16 cellular contexts compared by ENCODE assay signal in the genomic region with DNA sequence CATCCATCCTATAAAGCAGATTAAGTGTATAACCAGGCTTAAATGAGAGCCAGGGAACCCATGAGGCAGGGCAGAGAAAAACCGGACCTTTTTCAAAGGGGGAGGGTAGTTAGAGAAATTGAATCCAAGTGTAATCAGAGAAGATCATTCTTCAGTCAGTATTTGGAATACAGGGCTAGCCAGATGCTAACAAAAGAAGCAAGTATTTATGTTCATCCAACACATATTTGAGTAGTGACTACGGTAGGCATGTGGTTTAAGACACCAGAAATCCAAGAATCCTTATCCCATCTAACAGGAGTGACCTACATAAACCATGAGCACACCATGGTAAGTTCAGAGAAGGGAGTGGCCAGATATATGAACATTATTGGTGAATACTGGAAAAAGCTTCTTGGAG. TPM values are rescaled to one million over a fixed set of nuclear protein-coding genes. Genes with fewer than 3 reads are reported as not detected.
DNase-seq lines count a peak whose midpoint lies in the region; ATAC-seq and TF ChIP-seq lines count a peak whose summit lies in the region.
"Had no signal": no experiment of that assay in that cellular context is flagged by ENCODE, and none has a peak within 500 bp of the region (broad histone marks: within the 10 kb centered on the region; RNA-seq: fewer than 3 reads in every experiment).

No MANE protein-coding gene starts in this region.

- H3K4me3 ChIP-seq in breast epithelium = no peak overlapping the region
- H3K4me3 ChIP-seq in left lung = no peak overlapping the region
- no peak overlapping the region for H3K4me3 ChIP-seq in A673 (ENCODE audit: low read depth, low read length, poor library complexity, severe bottlenecking)
- H3K4me3 ChIP-seq: SK-N-MC, thoracic aorta had no signal

- ATAC-seq in left lung (peak; percentile 37), GM18858 (IDR thresholded peaks at IDR 0.05; ENCODE audit: unreplicated experiment) (no peak), HG03521 (IDR thresholded peaks at IDR 0.05; ENCODE audit: unreplicated experiment) (no peak)
- ATAC-seq: activated naive CD4-positive, alpha-beta T cell treated with anti-CD3 and anti-CD28 coated beads, Interleukin-2, amount 50 U/mL, for 72 hours; CD8-positive, alpha-beta T cell; effector memory CD8-positive, alpha-beta T cell had no signal

- intact Hi-C loops in breast epithelium (cut with DNase I; ENCODE audit: low total_unique reads) = no loop called here
- intact Hi-C loops in left lung (cut with DNase I) = no loop called here
- intact Hi-C loops in A673 (cut with micrococcal nuclease; ENCODE audit: unreplicated experiment) = no loop called here

- no peaks in the 10 kb centered on the region for H3K9me3 ChIP-seq in breast epithelium
- H3K9me3 ChIP-seq in left lung = no peaks in the 10 kb centered on the region
- no peaks in the 10 kb centered on the region for H3K9me3 ChIP-seq in A673 (ENCODE audit: low read depth, low read length, poor library complexity, severe bottlenecking)
- H3K9me3 ChIP-seq: thoracic aorta had no signal

- POLR2A ChIA-PET in A673 (lab: Charles Lee; ENCODE audit: low non-redundant PET) = no interaction called here

- TF ChIP-seq CTCF in breast epithelium (IDR thresholded peaks at IDR 0.05) (no peak), left lung (IDR thresholded peaks at IDR 0.05) (no peak), A673 (conservative IDR thresholded peaks at IDR 0.05; ENCODE audit: low read depth, low read length) (no peak)

- no TSS peak for BruUV-seq in A673 (replicated peaks; lab: Mats Ljungman, UMichigan)

- no peak for TF ChIP-seq POLR2A in breast epithelium (IDR thresholded peaks at IDR 0.05)

- no peaks in the 10 kb centered on the region for H3K36me3 ChIP-seq in breast epithelium
- H3K36me3 ChIP-seq in left lung = no peaks in the 10 kb centered on the region
- peaks cover 5% of the 10 kb centered on the region for H3K36me3 ChIP-seq in A673 (ENCODE audit: insufficient read depth, low read length, poor library complexity, severe bottlenecking)

- no peaks in the 10 kb centered on the region for H3K27me3 ChIP-seq in breast epithelium
- no peaks in the 10 kb centered on the region for H3K27me3 ChIP-seq in left lung
- no peaks in the 10 kb centered on the region for H3K27me3 ChIP-seq in A673 (replicated peaks; ENCODE audit: insufficient read depth, low read depth, low read length, poor library complexity)

- H3K27ac ChIP-seq in breast epithelium (peak overlapping the region; percentile 12 to 16), left lung (no peak overlapping the region), A673 (ENCODE audit: low read depth, low read length, poor library complexity, severe bottlenecking) (no peak overlapping the region)
- H3K27ac ChIP-seq: SK-N-MC, thoracic aorta had no signal

- CTCF ChIA-PET in A673 (lab: Charles Lee) = no interaction called here

- peak; percentile 87 for DNase-seq in AG08395 (ENCODE audit: low spot score)
- peak; percentile 97 for DNase-seq in M059J (ENCODE audit: low read depth)
- no peak for DNase-seq in breast epithelium (ENCODE audit: low spot score in 2 of 2)
- no peak for DNase-seq in left lung
- DNase-seq in NCI-H2107 (lab: John Stamatoyannopoulos, UW) = no peak
- no peak for DNase-seq in A673 (ENCODE audit: low spot score)
- DNase-seq: activated CD4-positive, alpha-beta T cell treated with anti-CD3 and anti-CD28 coated beads, Interleukin-2, amount 10 ng/mL, durations not matched to agents 7 days and 5 days; CD8-positive, alpha-beta T cell; effector memory CD8-positive, alpha-beta T cell; NCI-H2227 treated with DMSO at 0.1 percent for 48 hours; occipital lobe had no signal

- H3K4me1 ChIP-seq in breast epithelium (peaks cover 0 to 5% of the 10 kb centered on the region in 2 donors), left lung (peaks cover under 1 to 2% of the 10 kb centered on the region in 2 donors), A673 (ENCODE audit: insufficient read depth, low read length, poor library complexity, severe bottlenecking) (no peaks in the 10 kb centered on the region)

RNA-seq across cellular contexts. Expression of a gene that starts 46.8 kb away (rescaled TPM):
- total RNA-seq in M059J (2014; rRNA removed; shearing (Covaris generic)) = 0.02 TPM in 1 of 2 replicates, not detected in the other
- total RNA-seq in breast epithelium = under 1 TPM in 1 of 3 donors, not detected in 2; 0.15 TPM
- not detected for total RNA-seq in left lung
- not detected in 2 replicates for total RNA-seq in A673 (2021)
- total RNA-seq: activated CD4-positive, alpha-beta T cell treated with anti-CD3 and anti-CD28 coated beads, Interleukin-2, amount 10 ng/mL, durations not matched to agents 7 days and 5 days; activated naive CD4-positive, alpha-beta T cell treated with anti-CD3 and anti-CD28 coated beads, Interleukin-2, amount 50 U/mL, for 72 hours; CD8-positive, alpha-beta T cell; occipital lobe; thoracic aorta had no signal

RNA-seq across cellular contexts. Expression of a gene that starts 54.4 kb away (rescaled TPM):
- total RNA-seq in M059J (2014; rRNA removed; shearing (Covaris generic)) = 303 and 313 TPM in 2 replicates
- 10 to 100 TPM; 81.9 to 98.6 (median 88.0) TPM for total RNA-seq in breast epithelium
- total RNA-seq in left lung = 100 to 1,000 TPM in 1 of 2 donors, 10 to 100 TPM in 1; 96.9 to 110 TPM
- 172 and 180 TPM in 2 replicates for total RNA-seq in A673 (2021)

Comparison
In these comparisons a context has a peak if more than half of its experiments do, and no peak if none do; other contexts are left out.
1. DNase-seq: peak in AG08395 (single experiment) and M059J (single experiment); none in breast epithelium (0 of 2), left lung (0 of 2), NCI-H2107 (single experiment) and A673 (single experiment).
2. H3K27ac ChIP-seq: peak in breast epithelium (2 of 2); none in left lung (0 of 2) and A673 (single experiment).